1 cellular context compared by ENCODE assay signal in the genomic region with DNA sequence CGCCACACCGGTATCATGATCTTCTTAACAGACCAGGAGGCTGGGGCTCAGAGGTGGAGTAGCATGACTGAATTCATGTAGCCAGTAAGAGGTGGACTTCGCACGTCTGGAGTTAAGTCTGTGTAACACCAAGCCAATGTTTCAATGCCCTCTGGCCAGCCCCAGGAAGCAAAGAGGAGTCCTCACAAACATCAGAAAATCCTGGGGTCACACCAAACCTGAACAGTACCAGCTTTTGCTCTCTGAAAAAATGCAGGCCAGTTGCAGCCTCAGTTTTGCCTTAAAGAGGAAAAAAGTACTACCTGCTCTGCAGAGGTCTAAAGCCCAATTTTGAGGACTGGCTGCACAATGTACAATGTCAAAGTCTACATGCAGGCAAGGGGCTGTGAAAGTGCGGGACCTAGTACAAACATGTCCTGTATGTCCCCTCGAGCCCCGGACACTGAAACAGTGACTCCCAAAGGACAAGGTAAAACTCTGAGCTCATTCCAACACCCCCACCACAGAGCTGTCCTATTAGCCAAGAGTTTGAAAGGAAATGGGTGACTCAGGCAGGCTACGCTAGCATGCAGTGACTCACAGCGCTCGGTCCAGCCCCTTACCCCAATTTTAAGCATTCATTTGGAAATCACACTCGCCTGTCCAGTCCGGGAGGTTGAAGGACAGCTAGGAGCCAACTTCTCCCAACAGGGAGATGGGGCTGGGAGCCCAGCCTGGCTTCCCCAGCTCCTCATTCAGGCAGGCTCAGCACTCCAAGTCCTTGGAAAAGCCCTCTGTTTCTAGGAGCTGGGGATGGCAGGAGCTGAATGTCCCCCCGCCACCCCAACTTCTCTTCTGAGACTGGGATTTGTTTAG.
A peak's percentile ranks its signal among the peaks of the same experiment; 100 is the strongest.
TF ChIP-seq lines count a peak whose summit lies in the region.

No MANE protein-coding gene starts in this region.

TF ChIP-seq in HepG2, 621 proteins besides CTCF, POLR2A, EP300 and RAD21 (continued from another document and continues in another):
- TF ChIP-seq, protein P1, sequence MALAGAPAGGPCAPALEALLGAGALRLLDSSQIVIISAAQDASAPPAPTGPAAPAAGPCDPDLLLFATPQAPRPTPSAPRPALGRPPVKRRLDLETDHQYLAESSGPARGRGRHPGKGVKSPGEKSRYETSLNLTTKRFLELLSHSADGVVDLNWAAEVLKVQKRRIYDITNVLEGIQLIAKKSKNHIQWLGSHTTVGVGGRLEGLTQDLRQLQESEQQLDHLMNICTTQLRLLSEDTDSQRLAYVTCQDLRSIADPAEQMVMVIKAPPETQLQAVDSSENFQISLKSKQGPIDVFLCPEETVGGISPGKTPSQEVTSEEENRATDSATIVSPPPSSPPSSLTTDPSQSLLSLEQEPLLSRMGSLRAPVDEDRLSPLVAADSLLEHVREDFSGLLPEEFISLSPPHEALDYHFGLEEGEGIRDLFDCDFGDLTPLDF (CRISPR knock-in tag; IDR thresholded peaks at IDR 0.05) = no peak
- TF ChIP-seq, protein P2, sequence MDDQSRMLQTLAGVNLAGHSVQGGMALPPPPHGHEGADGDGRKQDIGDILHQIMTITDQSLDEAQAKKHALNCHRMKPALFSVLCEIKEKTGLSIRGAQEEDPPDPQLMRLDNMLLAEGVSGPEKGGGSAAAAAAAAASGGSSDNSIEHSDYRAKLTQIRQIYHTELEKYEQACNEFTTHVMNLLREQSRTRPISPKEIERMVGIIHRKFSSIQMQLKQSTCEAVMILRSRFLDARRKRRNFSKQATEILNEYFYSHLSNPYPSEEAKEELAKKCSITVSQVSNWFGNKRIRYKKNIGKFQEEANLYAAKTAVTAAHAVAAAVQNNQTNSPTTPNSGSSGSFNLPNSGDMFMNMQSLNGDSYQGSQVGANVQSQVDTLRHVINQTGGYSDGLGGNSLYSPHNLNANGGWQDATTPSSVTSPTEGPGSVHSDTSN (CRISPR knock-in tag; IDR thresholded peaks at IDR 0.05; ENCODE audit: borderline replicate concordance) = no peak
- TF ChIP-seq BCL6 (CRISPR knock-in tag; IDR thresholded peaks at IDR 0.05) = peak; percentile 56; the same call in 1 of the 2 replicates
- TF ChIP-seq ZBTB1 (CRISPR knock-in tag; IDR thresholded peaks at IDR 0.05; ENCODE audit: borderline replicate concordance) = no peak
- TF ChIP-seq ZMAT3 (CRISPR knock-in tag; conservative IDR thresholded peaks at IDR 0.05) = peak; percentile 92; the same call in 1 of the 2 replicates
- TF ChIP-seq RERE (CRISPR knock-in tag; IDR thresholded peaks at IDR 0.05; ENCODE audit: low read depth) = peak; percentile 57; the same call in 1 of the 2 replicates
- TF ChIP-seq CHCHD3 (CRISPR knock-in tag; IDR thresholded peaks at IDR 0.05) = 0 out of 2 replicates have a peak, but pooled peaks have one; percentile 23
- TF ChIP-seq LBX2 (CRISPR knock-in tag; IDR thresholded peaks at IDR 0.05; ENCODE audit: borderline replicate concordance) = no peak
- 0 out of 2 replicates have a peak, but pooled peaks have one; percentile 37 for TF ChIP-seq CREB1 (IDR thresholded peaks at IDR 0.05)
- TF ChIP-seq CREB1 (CRISPR knock-in tag; IDR thresholded peaks at IDR 0.05) = 0 out of 2 replicates have a peak, but pooled peaks have one; percentile 32
- TF ChIP-seq, protein P3, sequence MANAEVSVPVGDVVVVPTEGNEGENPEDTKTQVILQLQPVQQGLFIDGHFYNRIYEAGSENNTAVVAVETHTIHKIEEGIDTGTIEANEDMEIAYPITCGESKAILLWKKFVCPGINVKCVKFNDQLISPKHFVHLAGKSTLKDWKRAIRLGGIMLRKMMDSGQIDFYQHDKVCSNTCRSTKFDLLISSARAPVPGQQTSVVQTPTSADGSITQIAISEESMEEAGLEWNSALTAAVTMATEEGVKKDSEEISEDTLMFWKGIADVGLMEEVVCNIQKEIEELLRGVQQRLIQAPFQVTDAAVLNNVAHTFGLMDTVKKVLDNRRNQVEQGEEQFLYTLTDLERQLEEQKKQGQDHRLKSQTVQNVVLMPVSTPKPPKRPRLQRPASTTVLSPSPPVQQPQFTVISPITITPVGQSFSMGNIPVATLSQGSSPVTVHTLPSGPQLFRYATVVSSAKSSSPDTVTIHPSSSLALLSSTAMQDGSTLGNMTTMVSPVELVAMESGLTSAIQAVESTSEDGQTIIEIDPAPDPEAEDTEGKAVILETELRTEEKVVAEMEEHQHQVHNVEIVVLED (CRISPR knock-in tag; IDR thresholded peaks at IDR 0.05; ENCODE audit: borderline replicate concordance) = no peak; the same call in 1 of the 2 replicates
- TF ChIP-seq ZNF275 (CRISPR knock-in tag; IDR thresholded peaks at IDR 0.05; ENCODE audit: borderline replicate concordance) = peak; percentile 45; the same call in 1 of the 2 replicates
- peak; percentile 37 for TF ChIP-seq NR2F6 (IDR thresholded peaks at IDR 0.05)
- TF ChIP-seq NR2F6 (CRISPR knock-in tag; IDR thresholded peaks at IDR 0.05) = peak; percentile 41
- no peak for TF ChIP-seq TERF1 (CRISPR knock-in tag; IDR thresholded peaks at IDR 0.05)
- TF ChIP-seq TRIM22 (IDR thresholded peaks at IDR 0.05) = no peak
- TF ChIP-seq HDAC2 (CRISPR knock-in tag; IDR thresholded peaks at IDR 0.05) = peak; percentile 25; the same call in 1 of the 2 replicates
- TF ChIP-seq, protein P4, sequence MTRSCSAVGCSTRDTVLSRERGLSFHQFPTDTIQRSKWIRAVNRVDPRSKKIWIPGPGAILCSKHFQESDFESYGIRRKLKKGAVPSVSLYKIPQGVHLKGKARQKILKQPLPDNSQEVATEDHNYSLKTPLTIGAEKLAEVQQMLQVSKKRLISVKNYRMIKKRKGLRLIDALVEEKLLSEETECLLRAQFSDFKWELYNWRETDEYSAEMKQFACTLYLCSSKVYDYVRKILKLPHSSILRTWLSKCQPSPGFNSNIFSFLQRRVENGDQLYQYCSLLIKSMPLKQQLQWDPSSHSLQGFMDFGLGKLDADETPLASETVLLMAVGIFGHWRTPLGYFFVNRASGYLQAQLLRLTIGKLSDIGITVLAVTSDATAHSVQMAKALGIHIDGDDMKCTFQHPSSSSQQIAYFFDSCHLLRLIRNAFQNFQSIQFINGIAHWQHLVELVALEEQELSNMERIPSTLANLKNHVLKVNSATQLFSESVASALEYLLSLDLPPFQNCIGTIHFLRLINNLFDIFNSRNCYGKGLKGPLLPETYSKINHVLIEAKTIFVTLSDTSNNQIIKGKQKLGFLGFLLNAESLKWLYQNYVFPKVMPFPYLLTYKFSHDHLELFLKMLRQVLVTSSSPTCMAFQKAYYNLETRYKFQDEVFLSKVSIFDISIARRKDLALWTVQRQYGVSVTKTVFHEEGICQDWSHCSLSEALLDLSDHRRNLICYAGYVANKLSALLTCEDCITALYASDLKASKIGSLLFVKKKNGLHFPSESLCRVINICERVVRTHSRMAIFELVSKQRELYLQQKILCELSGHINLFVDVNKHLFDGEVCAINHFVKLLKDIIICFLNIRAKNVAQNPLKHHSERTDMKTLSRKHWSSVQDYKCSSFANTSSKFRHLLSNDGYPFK (CRISPR knock-in tag; IDR thresholded peaks at IDR 0.05; ENCODE audit: borderline replicate concordance) = peak; percentile 40; the same call in 1 of the 2 replicates
- no peak for TF ChIP-seq ATF1 (CRISPR knock-in tag; IDR thresholded peaks at IDR 0.05)
- TF ChIP-seq, protein P5, sequence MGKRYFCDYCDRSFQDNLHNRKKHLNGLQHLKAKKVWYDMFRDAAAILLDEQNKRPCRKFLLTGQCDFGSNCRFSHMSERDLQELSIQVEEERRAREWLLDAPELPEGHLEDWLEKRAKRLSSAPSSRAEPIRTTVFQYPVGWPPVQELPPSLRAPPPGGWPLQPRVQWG (CRISPR knock-in tag; IDR thresholded peaks at IDR 0.05; ENCODE audit: borderline replicate concordance, low read depth) = no peak
- no peak for TF ChIP-seq ATAD3A (CRISPR knock-in tag; IDR thresholded peaks at IDR 0.05)
- TF ChIP-seq ZNF235 (CRISPR knock-in tag; IDR thresholded peaks at IDR 0.05; ENCODE audit: borderline replicate concordance) = 0 out of 2 replicates have a peak, but pooled peaks have one; percentile 26
- TF ChIP-seq RBFOX2 (IDR thresholded peaks at IDR 0.05; ENCODE audit: low read depth, low read length) = peak; percentile 71
- no peak for TF ChIP-seq E2F2 (CRISPR knock-in tag; IDR thresholded peaks at IDR 0.05; ENCODE audit: borderline replicate concordance)
- TF ChIP-seq MZF1 (CRISPR knock-in tag; IDR thresholded peaks at IDR 0.05; ENCODE audit: borderline replicate concordance) = no peak
- no peak for TF ChIP-seq ZNF20 (CRISPR knock-in tag; IDR thresholded peaks at IDR 0.05)
- no peak for TF ChIP-seq SRSF4 (IDR thresholded peaks at IDR 0.05; ENCODE audit: low read depth, low read length, poor library complexity, severe bottlenecking)
- no peak for TF ChIP-seq YY1 (IDR thresholded peaks at IDR 0.05; ENCODE audit: insufficient read depth, insufficient replicate concordance, low read depth, low read length)
- TF ChIP-seq KLF12 (CRISPR knock-in tag; IDR thresholded peaks at IDR 0.05; ENCODE audit: borderline replicate concordance) = 0 out of 2 replicates have a peak, but pooled peaks have one; percentile 29
- no peak for TF ChIP-seq ZNF672 (CRISPR knock-in tag; IDR thresholded peaks at IDR 0.05)
- TF ChIP-seq RBM39 (IDR thresholded peaks at IDR 0.05; ENCODE audit: low read depth, low read length, poor library complexity, severe bottlenecking) = peak; percentile 40
- TF ChIP-seq PITX1 (CRISPR knock-in tag; IDR thresholded peaks at IDR 0.05) = no peak
